Comparison of ENCODE assay signal across 8 cellular contexts in the genomic region with DNA sequence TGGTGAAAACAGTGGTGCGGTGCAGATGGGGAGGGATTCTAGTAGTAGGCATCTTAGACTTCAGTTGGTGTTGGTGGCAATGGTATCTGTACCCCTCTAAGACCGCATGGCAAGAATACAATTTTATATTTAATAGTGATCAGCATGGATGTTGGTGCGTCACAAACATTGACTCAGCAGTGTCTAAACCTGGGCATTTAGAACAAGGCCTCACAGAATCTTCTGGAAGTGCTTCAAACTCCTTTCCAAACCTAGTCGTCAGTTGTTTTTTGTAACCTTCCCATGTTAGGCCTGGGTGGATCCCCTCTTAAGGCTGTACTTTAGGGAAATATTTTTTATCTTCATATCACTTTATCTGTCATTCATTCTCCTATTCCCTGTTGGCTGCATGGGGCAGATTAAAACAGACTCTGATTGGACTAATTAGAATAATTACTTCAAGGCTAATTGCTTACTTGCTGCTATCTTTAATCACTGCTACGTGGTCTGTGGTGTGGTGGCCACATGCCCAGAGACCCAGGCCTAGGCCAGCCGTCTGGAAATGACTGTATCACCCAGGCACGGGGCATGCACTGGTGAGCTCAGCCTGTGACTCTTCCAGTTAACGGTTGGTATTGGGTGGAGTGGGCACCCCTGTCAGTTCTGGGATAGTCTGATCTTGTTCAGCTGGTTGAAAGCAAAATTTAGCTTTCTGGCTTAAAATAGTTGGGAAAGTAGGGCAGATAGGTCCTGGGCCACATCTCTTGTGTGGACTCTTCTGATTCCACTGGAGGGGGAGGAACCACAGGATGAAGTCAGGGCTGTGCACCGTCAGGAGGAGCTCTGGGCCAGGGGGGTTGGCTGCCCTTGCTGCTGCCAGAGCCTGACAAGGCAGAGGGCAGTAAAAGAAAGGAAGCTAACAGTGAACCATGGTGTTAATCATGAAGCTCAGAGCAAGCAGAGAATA. TPM values are rescaled to one million over a fixed set of nuclear protein-coding genes. Genes with fewer than 3 reads are reported as not detected.
DNase-seq lines count a peak whose midpoint lies in the region; ATAC-seq, FAIRE-seq and TF ChIP-seq lines count a peak whose summit lies in the region.

No MANE protein-coding gene starts in this region.

- no peak for TF ChIP-seq CTCF in psoas muscle (IDR thresholded peaks at IDR 0.05)

- ATAC-seq in psoas muscle (peak in 2 of 4 donors; percentile 9 to 25), GM18502 (IDR thresholded peaks at IDR 0.05; ENCODE audit: poor library complexity, unreplicated experiment) (no peak), HG02970 (IDR thresholded peaks at IDR 0.05; ENCODE audit: low FRiP score, unreplicated experiment) (no peak), HG03354 (IDR thresholded peaks at IDR 0.05; ENCODE audit: poor library complexity, severe bottlenecking, unreplicated experiment) (no peak)

- no peaks in the 10 kb centered on the region for H3K27me3 ChIP-seq in psoas muscle (ENCODE audit: insufficient read depth in 3 of 3, low read length in 2 of 3)
- H3K27me3 ChIP-seq in small intestine (ENCODE audit: control insufficient read depth in 2 of 2, insufficient read depth in 2 of 2, low read length in 2 of 2): no peaks in the 10 kb centered on the region

- H3K36me3 ChIP-seq in psoas muscle (ENCODE audit: insufficient read depth in 1 of 2, low read depth in 1 of 2) (peaks cover 4 to 16% of the 10 kb centered on the region in 2 donors), small intestine (ENCODE audit: control insufficient read depth in 2 of 2, insufficient read depth in 2 of 2, low read length in 2 of 2) (peaks cover 0 to 10% of the 10 kb centered on the region in 2 donors)

- H3K9me3 ChIP-seq in psoas muscle: no peaks in the 10 kb centered on the region
- no peaks in the 10 kb centered on the region for H3K9me3 ChIP-seq in small intestine (ENCODE audit: control insufficient read depth, low read depth)

- peaks cover 73% of the 10 kb centered on the region for H3K4me1 ChIP-seq in psoas muscle
- peaks cover 19 to 39% of the 10 kb centered on the region in 2 donors for H3K4me1 ChIP-seq in small intestine (ENCODE audit: control insufficient read depth in 2 of 2, insufficient read depth in 1 of 2, low read depth in 1 of 2, low read length in 1 of 2)

- FAIRE-seq in small intestine (lab: Jason Lieb, UNC): no peak

- DNase-seq in GM04503 (ENCODE audit: low read depth) (peak; percentile 39), T1000 (lab: John Stamatoyannopoulos, UW) (peak; percentile 42), fibroblast of gingiva (ENCODE audit: low read depth) (peak; percentile 26), psoas muscle (peak in 1 of 2 donors; percentile 41), small intestine (no peak)

- H3K27ac ChIP-seq in psoas muscle: peak overlapping the region; percentile 96
- no peak overlapping the region for H3K27ac ChIP-seq in small intestine (ENCODE audit: low read depth in 1 of 2, low read length in 1 of 2)

- WGBS in psoas muscle, 3 donors: 18 to 33% (median 19%) methylated on average over 9 of the region's 9 CpGs
- WGBS in small intestine, 3 donors: 29 to 34% (median 31%) methylated on average over 9 of the region's 9 CpGs

- H3K4me3 ChIP-seq in psoas muscle (peak overlapping the region; percentile 96), small intestine (ENCODE audit: low read depth in 1 of 2, low read length in 2 of 2) (peak overlapping the region in 1 of 2 donors; percentile 21)

- intact Hi-C loops in psoas muscle (cut with DNase I): no loop called here

RNA-seq across cellular contexts. Expression of a gene that starts 4.5 kb away (rescaled TPM):
- total RNA-seq in psoas muscle: 100 to 1,000 TPM; 202 to 219 (median 211) TPM
- polyA plus RNA-seq in psoas muscle (100 to 1,000 TPM in 2 of 3 donors, 10 to 100 TPM in 1; 91.7 to 235 (median 111) TPM), small intestine (10 to 100 TPM; 36.2 to 42.8 (median 38.4) TPM)

RNA-seq across cellular contexts. Expression of a gene that starts 37.3 kb away (rescaled TPM):
- total RNA-seq in psoas muscle: 1 to 10 TPM; 6.6 to 9.4 (median 8.5) TPM
- polyA plus RNA-seq in psoas muscle (1 to 10 TPM; 5.1 to 9.5 (median 6.2) TPM), small intestine (1 to 10 TPM; 2.5 to 9.4 (median 3.0) TPM)
